Comparison of ENCODE assay signal across 8 cellular contexts in genomic region chr6:142927274-142927586, GRCh38. TPM values are rescaled to one million over a fixed set of nuclear protein-coding genes. Genes with fewer than 3 reads are reported as not detected.
DNase-seq lines count a peak whose midpoint lies in the region; ATAC-seq and TF ChIP-seq lines count a peak whose summit lies in the region.

No MANE protein-coding gene starts in this region.

- H3K9me3 ChIP-seq in subcutaneous abdominal adipose tissue (ENCODE audit: control insufficient read depth in 5 of 5, low read length in 5 of 5), result no peaks in the 10 kb centered on the region

- peaks cover 54% of the 10 kb centered on the region for H3K4me1 Mint-ChIP-seq in T-helper 1 cell treated with Interleukin-12 subunit alpha and Interleukin-12 subunit beta and Interleukin-4 antibody, amounts not matched to agents 30 μg/mL and 1 μg/mL, for 36 hours (ENCODE audit: low read depth)
- peaks cover 59% of the 10 kb centered on the region for H3K4me1 Mint-ChIP-seq in activated naive CD8-positive, alpha-beta T cell treated with anti-CD3 and anti-CD28 coated beads, Interleukin-2, amount 50 U/mL, for 24 hours

- H3K27ac ChIP-seq in subcutaneous abdominal adipose tissue (ENCODE audit: low read depth, low read length), result peak overlapping the region; percentile 96

- no peaks in the 10 kb centered on the region for H3K27me3 ChIP-seq in kidney epithelial cell (ENCODE audit: control insufficient read depth, insufficient read depth, low read length)
- H3K27me3 ChIP-seq in subcutaneous abdominal adipose tissue (ENCODE audit: control insufficient read depth in 5 of 5, insufficient read depth in 4 of 5, low read length in 5 of 5), result no peaks in the 10 kb centered on the region

- H3K36me3 ChIP-seq in kidney epithelial cell (ENCODE audit: control insufficient read depth, insufficient read depth, low read length) (no peaks in the 10 kb centered on the region), subcutaneous abdominal adipose tissue (ENCODE audit: control insufficient read depth in 5 of 5, insufficient read depth in 5 of 5, low read length in 5 of 5) (no peaks in the 10 kb centered on the region)

- ATAC-seq in activated naive CD8-positive, alpha-beta T cell treated with anti-CD3 and anti-CD28 coated beads, Interleukin-2, amount 50 U/mL, for 24 hours, result no peak

- peak overlapping the region; percentile 78 to 96 (median 84) for H3K9ac ChIP-seq in subcutaneous abdominal adipose tissue (ENCODE audit: low read length in 5 of 5)

- no peaks in the 10 kb centered on the region for H3K27me3 Mint-ChIP-seq in T-helper 1 cell treated with Interleukin-12 subunit alpha and Interleukin-12 subunit beta and Interleukin-4 antibody, amounts not matched to agents 30 μg/mL and 1 μg/mL, for 36 hours (ENCODE audit: low read depth)
- H3K27me3 Mint-ChIP-seq in activated naive CD8-positive, alpha-beta T cell treated with anti-CD3 and anti-CD28 coated beads, Interleukin-2, amount 50 U/mL, for 24 hours, result no peaks in the 10 kb centered on the region

- H3K9me3 Mint-ChIP-seq in T-helper 1 cell treated with Interleukin-12 subunit alpha and Interleukin-12 subunit beta and Interleukin-4 antibody, amounts not matched to agents 30 μg/mL and 1 μg/mL, for 36 hours, result no peaks in the 10 kb centered on the region
- no peaks in the 10 kb centered on the region for H3K9me3 Mint-ChIP-seq in activated naive CD8-positive, alpha-beta T cell treated with anti-CD3 and anti-CD28 coated beads, Interleukin-2, amount 50 U/mL, for 24 hours

- peaks cover 0 to 37% (median 33%) of the 10 kb centered on the region in 5 donors for H3K4me1 ChIP-seq in subcutaneous abdominal adipose tissue (ENCODE audit: control insufficient read depth in 5 of 5, insufficient read depth in 5 of 5, low read length in 5 of 5)

- DNase-seq in T-helper 1 cell, result no peak
- no peak for DNase-seq in activated naive CD8-positive, alpha-beta T cell treated with anti-CD3 and anti-CD28 coated beads, Interleukin-2, amount 50 U/mL, for 24 hours
- DNase-seq in kidney epithelial cell (ENCODE audit: low read depth), result no peak
- no peak for DNase-seq in MV-4-11 (lab: John Stamatoyannopoulos, UW)
- no peak for DNase-seq in SKM-1 treated with dmso at 0.1 percent for 144 hours (lab: John Stamatoyannopoulos, UW; ENCODE audit: unreplicated experiment)
- DNase-seq in iPS-NIHi11 (ENCODE audit: low spot score), result no peak

- peak overlapping the region; percentile 94 for H3K27ac Mint-ChIP-seq in T-helper 1 cell treated with Interleukin-12 subunit alpha and Interleukin-12 subunit beta and Interleukin-4 antibody, amounts not matched to agents 30 μg/mL and 1 μg/mL, for 36 hours
- H3K27ac Mint-ChIP-seq in activated naive CD8-positive, alpha-beta T cell treated with anti-CD3 and anti-CD28 coated beads, Interleukin-2, amount 50 U/mL, for 24 hours, result peak overlapping the region; percentile 93

- peaks cover 7% of the 10 kb centered on the region for H3K36me3 Mint-ChIP-seq in T-helper 1 cell treated with Interleukin-12 subunit alpha and Interleukin-12 subunit beta and Interleukin-4 antibody, amounts not matched to agents 30 μg/mL and 1 μg/mL, for 36 hours (ENCODE audit: low read depth)
- H3K36me3 Mint-ChIP-seq in activated naive CD8-positive, alpha-beta T cell treated with anti-CD3 and anti-CD28 coated beads, Interleukin-2, amount 50 U/mL, for 24 hours (ENCODE audit: low read depth), result peaks cover 8% of the 10 kb centered on the region

- TF ChIP-seq CTCF in kidney epithelial cell (IDR thresholded peaks at IDR 0.05; ENCODE audit: insufficient read depth, low read length, poor library complexity, severe bottlenecking), result no peak

- H3K4me3 Mint-ChIP-seq in T-helper 1 cell treated with Interleukin-12 subunit alpha and Interleukin-12 subunit beta and Interleukin-4 antibody, amounts not matched to agents 30 μg/mL and 1 μg/mL, for 36 hours, result peak overlapping the region; percentile 87
- peak overlapping the region; percentile 95 for H3K4me3 Mint-ChIP-seq in activated naive CD8-positive, alpha-beta T cell treated with anti-CD3 and anti-CD28 coated beads, Interleukin-2, amount 50 U/mL, for 24 hours

- peak overlapping the region; percentile 66 for H3K4me3 ChIP-seq in kidney epithelial cell (ENCODE audit: low read depth, low read length)
- H3K4me3 ChIP-seq in subcutaneous abdominal adipose tissue (ENCODE audit: low read depth in 1 of 5, low read length in 5 of 5), result peak overlapping the region; percentile 72 to 89 (median 79)

RNA-seq across cellular contexts. Expression of gene HIVEP2, which starts 17.7 kb away (rescaled TPM):
- total RNA-seq in kidney epithelial cell, result 24.6 and 26.6 TPM in 2 replicates
